ENCODE assay signal across 18 cellular contexts in genomic region chr6:87706187-87706966, GRCh38. TPM values are rescaled to one million over a fixed set of nuclear protein-coding genes. Genes with fewer than 3 reads are reported as not detected.
DNase-seq lines count a peak whose midpoint lies in the region; ATAC-seq and TF ChIP-seq lines count a peak whose summit lies in the region.
"Had no signal": no experiment of that assay in that cellular context is flagged by ENCODE, and none has a peak within 500 bp of the region (broad histone marks: within the 10 kb centered on the region; RNA-seq: fewer than 3 reads in every experiment).

No MANE protein-coding gene starts in this region.

- H3K9me3 Mint-ChIP-seq in HFFc6, result peaks cover 7% of the 10 kb centered on the region; the same call in 1 of the 2 replicates
- H3K9me3 Mint-ChIP-seq in activated naive CD4-positive, alpha-beta T cell treated with anti-CD3 and anti-CD28 coated beads, Interleukin-2, amount 10 ng/mL, durations not matched to agents 7 days and 5 days, result no peaks in the 10 kb centered on the region
- H3K9me3 Mint-ChIP-seq: activated T-cell treated with anti-CD3 and anti-CD28 coated beads, Interleukin-2, amount 50 U/mL, for 72 hours; CD4-positive, alpha-beta T cell had no signal

- peaks cover 8% of the 10 kb centered on the region for H3K4me1 ChIP-seq in hepatocyte (ENCODE audit: insufficient read depth)

- H3K36me3 Mint-ChIP-seq in HFFc6 (ENCODE audit: low read depth), result peaks cover 4% of the 10 kb centered on the region; the same call in 1 of the 2 replicates
- H3K36me3 Mint-ChIP-seq in activated naive CD4-positive, alpha-beta T cell treated with anti-CD3 and anti-CD28 coated beads, Interleukin-2, amount 10 ng/mL, durations not matched to agents 7 days and 5 days, result no peaks in the 10 kb centered on the region
- H3K36me3 Mint-ChIP-seq: naive thymus-derived CD4-positive, alpha-beta T cell had no signal

- H3K4me2 ChIP-seq in hepatocyte, result no peak overlapping the region

- H3K4me3 ChIP-seq in WI38 (ENCODE audit: low read depth, low read length) (peak overlapping the region; percentile 17; the same call in 1 of the 2 replicates), hepatocyte (no peak overlapping the region)
- H3K4me3 ChIP-seq: HAP-1, skin epidermis, upper lobe of right lung had no signal

- no peaks in the 10 kb centered on the region for H3K36me3 ChIP-seq in hepatocyte (replicated peaks; ENCODE audit: insufficient read depth, low read depth)
- H3K36me3 ChIP-seq: upper lobe of right lung had no signal

- TF ChIP-seq CTCF in HFFc6 (IDR thresholded peaks at IDR 0.05), result no peak
- TF ChIP-seq CTCF in WI38 (IDR thresholded peaks at IDR 0.05; ENCODE audit: low read depth, low read length), result no peak
- no peak for TF ChIP-seq CTCF in hepatocyte (IDR thresholded peaks at IDR 0.05; ENCODE audit: poor library complexity)

- no peaks in the 10 kb centered on the region for H3K9me3 ChIP-seq in hepatocyte (ENCODE audit: low read depth)
- H3K9me3 ChIP-seq: HAP-1, upper lobe of right lung had no signal

- peaks cover 2% of the 10 kb centered on the region for H3K27me3 Mint-ChIP-seq in HFFc6 (ENCODE audit: insufficient read depth)
- H3K27me3 Mint-ChIP-seq in activated naive CD4-positive, alpha-beta T cell treated with anti-CD3 and anti-CD28 coated beads, Interleukin-2, amount 10 ng/mL, durations not matched to agents 7 days and 5 days, result no peaks in the 10 kb centered on the region
- H3K27me3 Mint-ChIP-seq: CD4-positive, alpha-beta T cell had no signal

- H3K27ac ChIP-seq in hepatocyte, result peak overlapping the region; percentile 75
- H3K27ac ChIP-seq: upper lobe of right lung had no signal

- peak overlapping the region; percentile 71 for H3K4me3 Mint-ChIP-seq in HFFc6
- H3K4me3 Mint-ChIP-seq in activated naive CD4-positive, alpha-beta T cell treated with anti-CD3 and anti-CD28 coated beads, Interleukin-2, amount 10 ng/mL, durations not matched to agents 7 days and 5 days, result no peak overlapping the region
- H3K4me3 Mint-ChIP-seq: naive thymus-derived CD4-positive, alpha-beta T cell had no signal

- ATAC-seq in GM19324 (IDR thresholded peaks at IDR 0.05; ENCODE audit: low FRiP score, unreplicated experiment), result no peak
- ATAC-seq: activated T-cell treated with anti-CD3 and anti-CD28 coated beads, Interleukin-2, amount 50 U/mL, for 72 hours; naive thymus-derived CD4-positive, alpha-beta T cell; upper lobe of right lung had no signal

- no peaks in the 10 kb centered on the region for H4K20me1 ChIP-seq in hepatocyte (ENCODE audit: insufficient read depth, poor library complexity, severe bottlenecking)

- H3K79me2 ChIP-seq in hepatocyte, result peaks cover 6% of the 10 kb centered on the region

- no peak overlapping the region for H2AFZ ChIP-seq in hepatocyte

- H3K4me1 Mint-ChIP-seq in HFFc6 (ENCODE audit: low read depth), result peaks cover 56% of the 10 kb centered on the region
- peaks cover 18% of the 10 kb centered on the region for H3K4me1 Mint-ChIP-seq in activated naive CD4-positive, alpha-beta T cell treated with anti-CD3 and anti-CD28 coated beads, Interleukin-2, amount 10 ng/mL, durations not matched to agents 7 days and 5 days

- H3K27me3 ChIP-seq in hepatocyte, result no peaks in the 10 kb centered on the region
- H3K27me3 ChIP-seq: upper lobe of right lung had no signal

- DNase-seq in AG08395 (ENCODE audit: low spot score) (peak; percentile 62), HFFc6 (peak; percentile 92), hepatocyte (ENCODE audit: low spot score) (no peak)
- DNase-seq in activated CD4-positive, alpha-beta T cell treated with anti-CD3 and anti-CD28 coated beads for 4 hours, result no peak
- DNase-seq in activated naive CD4-positive, alpha-beta T cell treated with anti-CD3 and anti-CD28 coated beads, Interleukin-2, amount 10 ng/mL, durations not matched to agents 7 days and 5 days, result no peak
- no peak for DNase-seq in stimulated activated CD4-positive, alpha-beta T cell treated with anti-CD3 and anti-CD28 coated beads, Interleukin-1b, Interleukin-23, amount 100 ng/mL, for 48 hours
- DNase-seq: activated CD4-positive, CD25-positive, alpha-beta regulatory T cell; activated T-cell treated with anti-CD3 and anti-CD28 coated beads, Interleukin-2, amount 50 U/mL, for 72 hours; CD4-positive, alpha-beta T cell; erythroblast; naive thymus-derived CD4-positive, alpha-beta T cell; NCI-H2227 treated with DMSO at 0.1 percent for 48 hours; Right ventricle myocardium superior; upper lobe of right lung had no signal

- WGBS in hepatocyte (ENCODE audit: low lambda C conversion rate, missing lambda C conversion rate), result 92% methylated on average over 3 of the region's 3 CpGs

- H3K27ac Mint-ChIP-seq in HFFc6, result peak overlapping the region; percentile 84
- H3K27ac Mint-ChIP-seq in activated naive CD4-positive, alpha-beta T cell treated with anti-CD3 and anti-CD28 coated beads, Interleukin-2, amount 10 ng/mL, durations not matched to agents 7 days and 5 days, result no peak overlapping the region
- H3K27ac Mint-ChIP-seq: CD4-positive, alpha-beta T cell; naive thymus-derived CD4-positive, alpha-beta T cell had no signal

- H3K9me2 ChIP-seq in hepatocyte (replicated peaks; ENCODE audit: insufficient read depth), result no peaks in the 10 kb centered on the region

- CTCF ChIA-PET in activated naive CD4-positive, alpha-beta T cell treated with anti-CD3 and anti-CD28 coated beads, Interleukin-2, amount 10 ng/mL, durations not matched to agents 7 days and 5 days (lab: Charles Lee), result interaction anchor here (0.7 to 1.1 kb wide), 2 partner anchors 8 to 129 kb away, joined by 3 to 4 read pairs; no protein-coding TSS in a partner anchor

RNA-seq across cellular contexts. Expression of gene AKIRIN2, which starts 4.3 kb away (rescaled TPM):
- total RNA-seq in HFFc6 (2021; fragmentation: NEBNext Ultra II Directional; extraction: Animal tissue kit (Norgen Biotek cat#: 25700)), result 10 to 100 TPM; 47.0 to 63.1 (median 55.8) TPM
- 12.7 and 24.2 TPM in 2 replicates for total RNA-seq in hepatocyte
- 39.9 and 49.6 TPM in 2 replicates for polyA plus RNA-seq in hepatocyte

Comparison
In these comparisons a context has a peak if more than half of its experiments do, and no peak if none do; other contexts are left out.
1. DNase-seq: peak in AG08395 (single experiment) and HFFc6 (single experiment); none in hepatocyte (single experiment), activated CD4-positive, alpha-beta T cell treated with anti-CD3 and anti-CD28 coated beads for 4 hours (0 of 2), activated naive CD4-positive, alpha-beta T cell treated with anti-CD3 and anti-CD28 coated beads, Interleukin-2, amount 10 ng/mL, durations not matched to agents 7 days and 5 days (single experiment) and stimulated activated CD4-positive, alpha-beta T cell treated with anti-CD3 and anti-CD28 coated beads, Interleukin-1b, Interleukin-23, amount 100 ng/mL, for 48 hours (single experiment).